15 cellular contexts compared by ENCODE assay signal in the genomic region with DNA sequence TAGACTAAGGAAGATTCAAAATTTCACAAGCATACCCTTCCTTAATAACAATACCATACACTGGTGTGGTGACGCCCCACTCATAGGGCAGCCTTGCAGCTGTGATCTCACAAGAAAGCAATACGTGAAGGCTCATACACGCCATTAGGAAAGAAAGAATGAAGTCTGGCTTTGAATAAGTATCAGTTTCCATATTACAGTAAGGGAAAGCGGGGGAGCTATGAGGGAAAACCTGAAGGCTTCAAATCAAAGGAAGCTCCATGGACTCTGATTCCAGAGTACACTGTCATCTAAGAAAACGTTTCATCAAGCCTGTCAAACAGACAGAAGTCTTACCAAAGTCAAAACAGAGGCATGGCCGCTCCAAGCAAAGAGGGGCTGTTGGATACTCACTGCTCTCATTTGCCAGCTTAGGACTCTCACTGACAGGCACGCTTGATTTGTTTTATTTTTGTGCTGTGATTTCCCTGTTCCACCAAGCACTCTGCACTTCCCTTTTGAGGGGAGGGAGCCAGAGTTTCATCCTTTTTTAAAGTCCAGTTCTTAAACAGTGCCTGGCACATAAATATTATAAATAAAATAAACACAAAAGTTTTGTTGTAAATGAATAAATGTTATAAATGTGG.
A peak's percentile ranks its signal among the peaks of the same experiment; 100 is the strongest.
DNase-seq lines count a peak whose midpoint lies in the region; ATAC-seq and TF ChIP-seq lines count a peak whose summit lies in the region.
"Had no signal": no experiment of that assay in that cellular context is flagged by ENCODE, and none has a peak within 500 bp of the region (broad histone marks: within the 10 kb centered on the region; RNA-seq: fewer than 3 reads in every experiment).

No MANE protein-coding gene starts in this region.

- H3K4me3 Mint-ChIP-seq in chondrocyte (ENCODE audit: unreplicated experiment), result peak overlapping the region; percentile 10
- H3K4me3 Mint-ChIP-seq: activated CD8-positive, alpha-beta T cell treated with anti-CD3 and anti-CD28 coated beads for 36 hours; memory B cell had no signal

- H3K27me3 ChIP-seq in sigmoid colon, result no peaks in the 10 kb centered on the region

- DNase-seq in chondrocyte (ENCODE audit: low spot score) (no peak), sigmoid colon (no peak), HT-29 (ENCODE audit: low spot score) (no peak)
- DNase-seq in activated CD4-positive, alpha-beta T cell treated with anti-CD3 and anti-CD28 coated beads, Interleukin-2, amount 50 U/mL, for 1 hour, result no peak
- DNase-seq: activated CD8-positive, alpha-beta T cell treated with anti-CD3 and anti-CD28 coated beads for 36 hours; DMS153; Right ventricle myocardium superior; stimulated activated CD4-positive, alpha-beta T cell treated with anti-CD3 and anti-CD28 coated beads, Interleukin-12 subunit alpha, Interleukin-12 subunit beta, amount 100 ng/mL, for 4 hours; stimulated activated naive CD8-positive, alpha-beta T cell treated with anti-CD3 and anti-CD28 coated beads, Interleukin-15, Interleukin-2, amounts not matched to agents 100 U/mL and 50 U/mL, for 24 hours had no signal

- no peaks in the 10 kb centered on the region for H3K36me3 Mint-ChIP-seq in chondrocyte (ENCODE audit: low read depth)
- H3K36me3 Mint-ChIP-seq: memory B cell had no signal

- TF ChIP-seq CTCF in chondrocyte (IDR thresholded peaks at IDR 0.05) (no peak), sigmoid colon (IDR thresholded peaks at IDR 0.05) (no peak)

- no peaks in the 10 kb centered on the region for H3K36me3 ChIP-seq in sigmoid colon

- ATAC-seq in GM18870 (IDR thresholded peaks at IDR 0.05; ENCODE audit: unreplicated experiment), result peak; percentile 61
- peak; percentile 56 for ATAC-seq in HG02981 (IDR thresholded peaks at IDR 0.05; ENCODE audit: unreplicated experiment)
- no peak for ATAC-seq in HG03139 (IDR thresholded peaks at IDR 0.05; ENCODE audit: unreplicated experiment)
- no peak for ATAC-seq in GM19455 (IDR thresholded peaks at IDR 0.05; ENCODE audit: unreplicated experiment)
- ATAC-seq: activated CD8-positive, alpha-beta T cell treated with anti-CD3 and anti-CD28 coated beads for 36 hours; stimulated activated naive CD8-positive, alpha-beta T cell treated with anti-CD3 and anti-CD28 coated beads, Interleukin-15, Interleukin-2, amounts not matched to agents 100 U/mL and 50 U/mL, for 24 hours had no signal

- peak overlapping the region in 3 of 4 donors; percentile 47 to 63 (median 61) for H3K27ac ChIP-seq in sigmoid colon
- H3K27ac ChIP-seq: HL-60 had no signal

- no peaks in the 10 kb centered on the region for H3K9me3 ChIP-seq in sigmoid colon

- WGBS in sigmoid colon, 2 donors, result 63 to 67% methylated on average over 7 of the region's 7 CpGs

- peak overlapping the region; percentile 94 for H3K27ac Mint-ChIP-seq in chondrocyte (ENCODE audit: unreplicated experiment)
- H3K27ac Mint-ChIP-seq: activated CD8-positive, alpha-beta T cell treated with anti-CD3 and anti-CD28 coated beads for 36 hours; memory B cell had no signal

- H3K4me1 ChIP-seq in sigmoid colon, result peaks cover 0 to 31% (median 22%) of the 10 kb centered on the region in 4 donors

- no peak for TF ChIP-seq EP300 in sigmoid colon (IDR thresholded peaks at IDR 0.05)

- H3K4me3 ChIP-seq in sigmoid colon, result no peak overlapping the region

- H3K27me3 Mint-ChIP-seq in chondrocyte (ENCODE audit: low read depth), result no peaks in the 10 kb centered on the region
- H3K27me3 Mint-ChIP-seq: activated CD8-positive, alpha-beta T cell treated with anti-CD3 and anti-CD28 coated beads for 36 hours had no signal

- intact Hi-C loops in sigmoid colon (cut with DNase I), result loop anchor here (5.0 kb wide), 1 partner anchor 66 kb away; no protein-coding TSS in a partner anchor

- H3K4me1 Mint-ChIP-seq in chondrocyte (ENCODE audit: low read depth), result peaks cover 69% of the 10 kb centered on the region
- H3K4me1 Mint-ChIP-seq: memory B cell had no signal

- no peak for TF ChIP-seq POLR2A in sigmoid colon (IDR thresholded peaks at IDR 0.05)

- H3K9me3 Mint-ChIP-seq in chondrocyte (ENCODE audit: low read depth), result no peaks in the 10 kb centered on the region
- H3K9me3 Mint-ChIP-seq: activated CD8-positive, alpha-beta T cell treated with anti-CD3 and anti-CD28 coated beads for 36 hours had no signal

Comparison
In these comparisons a context has a peak if more than half of its experiments do, and no peak if none do; other contexts are left out.
1. ATAC-seq: peak in GM18870 (single experiment) and HG02981 (single experiment); none in HG03139 (single experiment) and GM19455 (single experiment).